Comparison of ENCODE assay signal across 1 cellular context in genomic region chr12:89525824-89526770, GRCh38.
TF ChIP-seq lines count a peak whose summit lies in the region.

TSS of gene POC1B (minus strand) at chr12:89526047. CDS start at chr12:89525895, 152 bp downstream.

TF ChIP-seq in HepG2, 621 proteins besides CTCF, POLR2A, EP300 and RAD21 (continued from another document and continues in another):
- TF ChIP-seq, protein P1, sequence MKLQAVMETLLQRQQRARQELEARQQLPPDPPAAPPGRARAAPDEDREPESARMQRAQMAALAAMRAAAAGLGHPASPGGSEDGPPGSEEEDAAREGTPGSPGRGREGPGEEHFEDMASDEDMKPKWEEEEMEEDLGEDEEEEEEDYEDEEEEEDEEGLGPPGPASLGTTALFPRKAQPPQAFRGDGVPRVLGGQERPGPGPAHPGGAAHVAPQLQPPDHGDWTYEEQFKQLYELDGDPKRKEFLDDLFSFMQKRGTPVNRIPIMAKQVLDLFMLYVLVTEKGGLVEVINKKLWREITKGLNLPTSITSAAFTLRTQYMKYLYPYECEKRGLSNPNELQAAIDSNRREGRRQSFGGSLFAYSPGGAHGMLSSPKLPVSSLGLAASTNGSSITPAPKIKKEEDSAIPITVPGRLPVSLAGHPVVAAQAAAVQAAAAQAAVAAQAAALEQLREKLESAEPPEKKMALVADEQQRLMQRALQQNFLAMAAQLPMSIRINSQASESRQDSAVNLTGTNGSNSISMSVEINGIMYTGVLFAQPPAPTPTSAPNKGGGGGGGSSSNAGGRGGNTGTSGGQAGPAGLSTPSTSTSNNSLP (IDR thresholded peaks at IDR 0.05; ENCODE audit: low read depth, low read length): no peak
- no peak for TF ChIP-seq ZNF577 (CRISPR knock-in tag; IDR thresholded peaks at IDR 0.05; ENCODE audit: borderline replicate concordance, low read depth)
- no peak for TF ChIP-seq GMEB2 (CRISPR knock-in tag; IDR thresholded peaks at IDR 0.05; ENCODE audit: low read depth)
- TF ChIP-seq ZNF773 (CRISPR knock-in tag; IDR thresholded peaks at IDR 0.05; ENCODE audit: borderline replicate concordance): no peak
- no peak for TF ChIP-seq KDM4B (CRISPR knock-in tag; IDR thresholded peaks at IDR 0.05)
- no peak; the same call in 1 of the 2 replicates for TF ChIP-seq ZNF234 (CRISPR knock-in tag; conservative IDR thresholded peaks at IDR 0.05)
- 0 out of 2 replicates have a peak, but pooled peaks have one; percentile 63 for TF ChIP-seq ATF2 (CRISPR knock-in tag; IDR thresholded peaks at IDR 0.05)
- TF ChIP-seq, protein P2, sequence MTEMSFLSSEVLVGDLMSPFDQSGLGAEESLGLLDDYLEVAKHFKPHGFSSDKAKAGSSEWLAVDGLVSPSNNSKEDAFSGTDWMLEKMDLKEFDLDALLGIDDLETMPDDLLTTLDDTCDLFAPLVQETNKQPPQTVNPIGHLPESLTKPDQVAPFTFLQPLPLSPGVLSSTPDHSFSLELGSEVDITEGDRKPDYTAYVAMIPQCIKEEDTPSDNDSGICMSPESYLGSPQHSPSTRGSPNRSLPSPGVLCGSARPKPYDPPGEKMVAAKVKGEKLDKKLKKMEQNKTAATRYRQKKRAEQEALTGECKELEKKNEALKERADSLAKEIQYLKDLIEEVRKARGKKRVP (CRISPR knock-in tag; IDR thresholded peaks at IDR 0.05): peak in 1 of 2 experiments; percentile 45; a peak in 1 of 4 replicates
- peak; percentile 61; the same call in 1 of the 2 replicates for TF ChIP-seq ZNF580 (CRISPR knock-in tag; IDR thresholded peaks at IDR 0.05; ENCODE audit: borderline replicate concordance, low read depth)
- TF ChIP-seq IRF2 (CRISPR knock-in tag; IDR thresholded peaks at IDR 0.05): peak; percentile 77; the same call in 1 of the 2 replicates
- no peak for TF ChIP-seq GLI4 (CRISPR knock-in tag; IDR thresholded peaks at IDR 0.05; ENCODE audit: borderline replicate concordance)
- peak; percentile 67 for TF ChIP-seq GATAD2A (CRISPR knock-in tag; IDR thresholded peaks at IDR 0.05)
- TF ChIP-seq SUZ12 (IDR thresholded peaks at IDR 0.05; ENCODE audit: low read depth, low read length): no peak
- peak; percentile 19; the same call in 1 of the 2 replicates for TF ChIP-seq RELA (CRISPR knock-in tag; IDR thresholded peaks at IDR 0.05)
- TF ChIP-seq PHF20 (CRISPR knock-in tag; IDR thresholded peaks at IDR 0.05): peak; percentile 85
- TF ChIP-seq, protein P3, sequence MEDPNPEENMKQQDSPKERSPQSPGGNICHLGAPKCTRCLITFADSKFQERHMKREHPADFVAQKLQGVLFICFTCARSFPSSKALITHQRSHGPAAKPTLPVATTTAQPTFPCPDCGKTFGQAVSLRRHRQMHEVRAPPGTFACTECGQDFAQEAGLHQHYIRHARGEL (CRISPR knock-in tag; IDR thresholded peaks at IDR 0.05): 0 out of 2 replicates have a peak, but pooled peaks have one; percentile 28
- TF ChIP-seq ERF (CRISPR knock-in tag; IDR thresholded peaks at IDR 0.05): peak; percentile 17; the same call in 1 of the 2 replicates
- TF ChIP-seq TFDP1 (CRISPR knock-in tag; IDR thresholded peaks at IDR 0.05; ENCODE audit: borderline replicate concordance): peak; percentile 94
- TF ChIP-seq HNF4A (CRISPR knock-in tag; IDR thresholded peaks at IDR 0.05): no peak; the same call in 1 of the 2 replicates
- TF ChIP-seq ZBTB7A (CRISPR knock-in tag; IDR thresholded peaks at IDR 0.05): peak; percentile 52; the same call in 1 of the 2 replicates
- no peak for TF ChIP-seq TCF12 (IDR thresholded peaks at IDR 0.05)
- TF ChIP-seq TCF12 (CRISPR knock-in tag; IDR thresholded peaks at IDR 0.05): peak; percentile 62; the same call in 1 of the 2 replicates
- TF ChIP-seq ZC3H13 (CRISPR knock-in tag; IDR thresholded peaks at IDR 0.05): peak; percentile 77; the same call in 1 of the 2 replicates
- no peak for TF ChIP-seq JUN (CRISPR knock-in tag; IDR thresholded peaks at IDR 0.05)
- no peak for TF ChIP-seq HHEX (CRISPR knock-in tag; IDR thresholded peaks at IDR 0.05)
- TF ChIP-seq ZNF343 (CRISPR knock-in tag; IDR thresholded peaks at IDR 0.05): 0 out of 2 replicates have a peak, but pooled peaks have one; percentile 37
- no peak; the same call in 1 of the 2 replicates for TF ChIP-seq ZNF710 (CRISPR knock-in tag; IDR thresholded peaks at IDR 0.05; ENCODE audit: borderline replicate concordance)
- peak; percentile 66; the same call in 1 of the 2 replicates for TF ChIP-seq ZNF782 (CRISPR knock-in tag; IDR thresholded peaks at IDR 0.05; ENCODE audit: borderline replicate concordance)
- no peak for TF ChIP-seq ZNF44 (CRISPR knock-in tag; IDR thresholded peaks at IDR 0.05)
- TF ChIP-seq LCORL (IDR thresholded peaks at IDR 0.05): no peak
- TF ChIP-seq LCORL (CRISPR knock-in tag; IDR thresholded peaks at IDR 0.05): 0 out of 2 replicates have a peak, but pooled peaks have one; percentile 54
- TF ChIP-seq HMGXB4 (CRISPR knock-in tag; IDR thresholded peaks at IDR 0.05; ENCODE audit: borderline replicate concordance in 1 of 2, low read depth in 1 of 2): peak; percentile 76 to 89
- no peak for TF ChIP-seq MBNL3 (CRISPR knock-in tag; conservative IDR thresholded peaks at IDR 0.05)
- TF ChIP-seq, protein P4, sequence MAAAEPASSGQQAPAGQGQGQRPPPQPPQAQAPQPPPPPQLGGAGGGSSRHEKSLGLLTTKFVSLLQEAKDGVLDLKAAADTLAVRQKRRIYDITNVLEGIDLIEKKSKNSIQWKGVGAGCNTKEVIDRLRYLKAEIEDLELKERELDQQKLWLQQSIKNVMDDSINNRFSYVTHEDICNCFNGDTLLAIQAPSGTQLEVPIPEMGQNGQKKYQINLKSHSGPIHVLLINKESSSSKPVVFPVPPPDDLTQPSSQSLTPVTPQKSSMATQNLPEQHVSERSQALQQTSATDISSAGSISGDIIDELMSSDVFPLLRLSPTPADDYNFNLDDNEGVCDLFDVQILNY (CRISPR knock-in tag; conservative IDR thresholded peaks at IDR 0.05): peak; percentile 80; the same call in 1 of the 2 replicates
- TF ChIP-seq LRRFIP1 (CRISPR knock-in tag; conservative IDR thresholded peaks at IDR 0.05): no peak
- peak; percentile 76 for TF ChIP-seq SRF (IDR thresholded peaks at IDR 0.05; ENCODE audit: low read depth, low read length)
- TF ChIP-seq, protein P5, sequence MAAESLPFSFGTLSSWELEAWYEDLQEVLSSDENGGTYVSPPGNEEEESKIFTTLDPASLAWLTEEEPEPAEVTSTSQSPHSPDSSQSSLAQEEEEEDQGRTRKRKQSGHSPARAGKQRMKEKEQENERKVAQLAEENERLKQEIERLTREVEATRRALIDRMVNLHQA (CRISPR knock-in tag; IDR thresholded peaks at IDR 0.05): no peak
- peak; percentile 98 for TF ChIP-seq KMT2B (CRISPR knock-in tag; IDR thresholded peaks at IDR 0.05)
- TF ChIP-seq MED8 (CRISPR knock-in tag; IDR thresholded peaks at IDR 0.05; ENCODE audit: insufficient replicate concordance): no peak
- TF ChIP-seq, protein P6, sequence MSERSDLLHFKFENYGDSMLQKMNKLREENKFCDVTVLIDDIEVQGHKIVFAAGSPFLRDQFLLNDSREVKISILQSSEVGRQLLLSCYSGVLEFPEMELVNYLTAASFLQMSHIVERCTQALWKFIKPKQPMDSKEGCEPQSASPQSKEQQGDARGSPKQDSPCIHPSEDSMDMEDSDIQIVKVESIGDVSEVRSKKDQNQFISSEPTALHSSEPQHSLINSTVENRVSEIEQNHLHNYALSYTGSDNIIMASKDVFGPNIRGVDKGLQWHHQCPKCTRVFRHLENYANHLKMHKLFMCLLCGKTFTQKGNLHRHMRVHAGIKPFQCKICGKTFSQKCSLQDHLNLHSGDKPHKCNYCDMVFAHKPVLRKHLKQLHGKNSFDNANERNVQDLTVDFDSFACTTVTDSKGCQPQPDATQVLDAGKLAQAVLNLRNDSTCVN (CRISPR knock-in tag; IDR thresholded peaks at IDR 0.05; ENCODE audit: borderline replicate concordance): peak; percentile 58; the same call in 1 of the 2 replicates
- TF ChIP-seq, protein P7, sequence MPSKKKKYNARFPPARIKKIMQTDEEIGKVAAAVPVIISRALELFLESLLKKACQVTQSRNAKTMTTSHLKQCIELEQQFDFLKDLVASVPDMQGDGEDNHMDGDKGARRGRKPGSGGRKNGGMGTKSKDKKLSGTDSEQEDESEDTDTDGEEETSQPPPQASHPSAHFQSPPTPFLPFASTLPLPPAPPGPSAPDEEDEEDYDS (CRISPR knock-in tag; IDR thresholded peaks at IDR 0.05): no peak
- TF ChIP-seq ZSCAN30 (CRISPR knock-in tag; IDR thresholded peaks at IDR 0.05): no peak
- TF ChIP-seq KDM6A (CRISPR knock-in tag; IDR thresholded peaks at IDR 0.05; ENCODE audit: low read depth): no peak
- TF ChIP-seq, protein P8, sequence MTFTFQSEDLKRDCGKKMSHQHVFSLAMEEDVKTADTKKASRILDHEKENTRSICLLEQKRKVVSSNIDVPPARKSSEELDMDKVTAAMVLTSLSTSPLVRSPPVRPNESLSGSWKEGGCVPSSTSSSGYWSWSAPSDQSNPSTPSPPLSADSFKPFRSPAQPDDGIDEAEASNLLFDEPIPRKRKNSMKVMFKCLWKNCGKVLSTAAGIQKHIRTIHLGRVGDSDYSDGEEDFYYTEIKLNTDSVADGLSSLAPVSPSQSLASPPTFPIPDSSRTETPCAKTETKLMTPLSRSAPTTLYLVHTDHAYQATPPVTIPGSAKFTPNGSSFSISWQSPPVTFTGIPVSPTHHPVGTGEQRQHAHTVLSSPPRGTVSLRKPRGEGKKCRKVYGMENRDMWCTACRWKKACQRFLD (CRISPR knock-in tag; IDR thresholded peaks at IDR 0.05; ENCODE audit: borderline replicate concordance): no peak
